Comparison of ENCODE assay signal across 8 cellular contexts in the genomic region with DNA sequence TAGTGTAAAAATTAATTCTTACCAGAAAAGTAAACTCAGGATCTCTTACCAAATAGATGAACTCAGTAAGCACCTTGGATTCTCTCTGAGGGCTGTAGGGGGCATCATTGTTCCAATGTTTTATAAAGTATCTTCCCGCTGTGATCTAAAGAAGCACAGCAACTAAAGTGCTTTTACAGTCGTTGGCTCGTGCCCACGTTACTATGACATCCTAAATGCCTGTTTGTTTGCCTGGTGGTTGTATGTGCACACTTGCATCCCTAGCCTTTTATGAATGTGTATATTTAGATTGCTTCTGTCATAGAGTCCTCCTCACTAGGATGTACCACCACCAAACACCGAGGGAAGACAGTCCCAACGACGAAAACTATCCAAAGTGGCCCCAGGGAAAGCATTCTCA. TPM values are rescaled to one million over a fixed set of nuclear protein-coding genes. Genes with fewer than 3 reads are reported as not detected.
A peak's percentile ranks its signal among the peaks of the same experiment; 100 is the strongest.
DNase-seq lines count a peak whose midpoint lies in the region; ATAC-seq and TF ChIP-seq lines count a peak whose summit lies in the region.

No MANE protein-coding gene starts in this region.

- no peaks in the 10 kb centered on the region for H3K9me3 Mint-ChIP-seq in CD4-positive, alpha-beta T cell
- H3K9me3 Mint-ChIP-seq in progenitor cell of endocrine pancreas (ENCODE audit: low read depth): no peaks in the 10 kb centered on the region

- CTCF ChIA-PET in CD4-positive, alpha-beta T cell (lab: Charles Lee): no interaction called here

- intact Hi-C loops in CD4-positive, alpha-beta T cell (cut with DNase I, micrococcal nuclease): loop anchor here in 1 of 2 experiments (5.0 kb wide), 1 partner anchor 53 kb away; no protein-coding TSS in a partner anchor

- H3K9me3 ChIP-seq in CD4-positive, alpha-beta T cell (ENCODE audit: control insufficient read depth, low read length): no peaks in the 10 kb centered on the region

- H3K27me3 ChIP-seq in CD4-positive, alpha-beta T cell (ENCODE audit: control insufficient read depth, insufficient read depth, low read length): no peaks in the 10 kb centered on the region

- no peak for DNase-seq in CD4-positive, alpha-beta T cell
- DNase-seq in NCI-H2029 (lab: John Stamatoyannopoulos, UW) (peak; percentile 96), globus pallidus (ENCODE audit: low spot score) (peak; percentile 81), progenitor cell of endocrine pancreas (ENCODE audit: low spot score, unreplicated experiment) (no peak)

- no peak overlapping the region for H3K4me3 Mint-ChIP-seq in CD4-positive, alpha-beta T cell
- no peak overlapping the region for H3K4me3 Mint-ChIP-seq in progenitor cell of endocrine pancreas (ENCODE audit: low read depth)

- peaks cover 7% of the 10 kb centered on the region for H3K4me1 Mint-ChIP-seq in CD4-positive, alpha-beta T cell (ENCODE audit: low read depth)
- peaks cover 29% of the 10 kb centered on the region for H3K4me1 Mint-ChIP-seq in progenitor cell of endocrine pancreas (ENCODE audit: low read depth)

- POLR2A ChIA-PET in CD4-positive, alpha-beta T cell (lab: Charles Lee): no interaction called here

- no peak for ATAC-seq in CD4-positive, alpha-beta T cell (ENCODE audit: poor library complexity)
- peak; percentile 53 for ATAC-seq in GM21723 (IDR thresholded peaks at IDR 0.05; ENCODE audit: unreplicated experiment)
- ATAC-seq in HG02610 (IDR thresholded peaks at IDR 0.05; ENCODE audit: unreplicated experiment): no peak
- ATAC-seq in GM18519 (IDR thresholded peaks at IDR 0.05; ENCODE audit: low FRiP score, unreplicated experiment): no peak

- H3K36me3 Mint-ChIP-seq in CD4-positive, alpha-beta T cell (ENCODE audit: low read depth): peaks cover 5% of the 10 kb centered on the region
- peaks cover 4% of the 10 kb centered on the region for H3K36me3 Mint-ChIP-seq in progenitor cell of endocrine pancreas (ENCODE audit: insufficient read depth)

- no peak overlapping the region for H3K27ac Mint-ChIP-seq in CD4-positive, alpha-beta T cell
- no peak overlapping the region for H3K27ac Mint-ChIP-seq in progenitor cell of endocrine pancreas

- no peaks in the 10 kb centered on the region for H3K27me3 Mint-ChIP-seq in CD4-positive, alpha-beta T cell
- H3K27me3 Mint-ChIP-seq in progenitor cell of endocrine pancreas: no peaks in the 10 kb centered on the region

- H3K27ac ChIP-seq in CD4-positive, alpha-beta T cell (ENCODE audit: low read depth, low read length): no peak overlapping the region
- H3K27ac ChIP-seq in VCaP: peak overlapping the region; percentile 39

- TF ChIP-seq CTCF in CD4-positive, alpha-beta T cell (IDR thresholded peaks at IDR 0.05): peak; percentile 28
- TF ChIP-seq CTCF in VCaP (conservative IDR thresholded peaks at IDR 0.05): peak; percentile 90
- peak; percentile 55 for TF ChIP-seq CTCF in progenitor cell of endocrine pancreas (IDR thresholded peaks at IDR 0.05; ENCODE audit: unreplicated experiment)

RNA-seq across cellular contexts. Expression of a gene that starts 34.5 kb away (rescaled TPM):
- total RNA-seq in CD4-positive, alpha-beta T cell: 1 to 10 TPM; 1.6 to 1.8 TPM
- total RNA-seq in progenitor cell of endocrine pancreas: 11.6 and 12.0 TPM in 2 replicates

RNA-seq across cellular contexts. Expression of a gene that starts 35.6 kb away (rescaled TPM):
- total RNA-seq in CD4-positive, alpha-beta T cell: under 1 TPM; 0.66 to 0.78 TPM
- 17.8 and 18.7 TPM in 2 replicates for total RNA-seq in progenitor cell of endocrine pancreas

Comparison
In these comparisons a context has a peak if more than half of its experiments do, and no peak if none do; other contexts are left out.
1. DNase-seq: peak in NCI-H2029 (single experiment) and globus pallidus (single experiment); none in CD4-positive, alpha-beta T cell (0 of 10) and progenitor cell of endocrine pancreas (single experiment).
2. CTCF ChIP-seq: peak in every context shown above with its lines; median percentile 90 in VCaP; 55 in progenitor cell of endocrine pancreas; 28 in CD4-positive, alpha-beta T cell.
3. RNA of a gene that starts 35.6 kb away (total RNA-seq): 17.8 to 18.7 TPM in progenitor cell of endocrine pancreas; 0.66 to 0.78 TPM in CD4-positive, alpha-beta T cell; every median in the first group is over 10 times any median in the second.